1 cellular context compared by ENCODE assay signal in genomic region chr12:213527-213932, GRCh38.
TF ChIP-seq lines count a peak whose summit lies in the region.

No MANE protein-coding gene starts in this region.

TF ChIP-seq in IMR-90, 13 proteins besides CTCF, POLR2A, EP300 and RAD21 (continued from another document):
- TF ChIP-seq CHD1 (IDR thresholded peaks at IDR 0.05; ENCODE audit: low read depth, low read length): no peak
- no peak for TF ChIP-seq USF2 (IDR thresholded peaks at IDR 0.05; ENCODE audit: low read depth, low read length)
- TF ChIP-seq RCOR1 (IDR thresholded peaks at IDR 0.05; ENCODE audit: insufficient replicate concordance, low read length): no peak
- no peak for TF ChIP-seq CEBPB (IDR thresholded peaks at IDR 0.05; ENCODE audit: low read depth, low read length)
- no peak for TF ChIP-seq MAZ (IDR thresholded peaks at IDR 0.05; ENCODE audit: borderline replicate concordance, low read depth, low read length)
- no peak for TF ChIP-seq ELK1 (IDR thresholded peaks at IDR 0.05; ENCODE audit: borderline replicate concordance, low read depth, low read length)
- TF ChIP-seq NFE2L2 (IDR thresholded peaks at IDR 0.05; ENCODE audit: low read depth, low read length): no peak
